8 cellular contexts compared by ENCODE assay signal in the genomic region with DNA sequence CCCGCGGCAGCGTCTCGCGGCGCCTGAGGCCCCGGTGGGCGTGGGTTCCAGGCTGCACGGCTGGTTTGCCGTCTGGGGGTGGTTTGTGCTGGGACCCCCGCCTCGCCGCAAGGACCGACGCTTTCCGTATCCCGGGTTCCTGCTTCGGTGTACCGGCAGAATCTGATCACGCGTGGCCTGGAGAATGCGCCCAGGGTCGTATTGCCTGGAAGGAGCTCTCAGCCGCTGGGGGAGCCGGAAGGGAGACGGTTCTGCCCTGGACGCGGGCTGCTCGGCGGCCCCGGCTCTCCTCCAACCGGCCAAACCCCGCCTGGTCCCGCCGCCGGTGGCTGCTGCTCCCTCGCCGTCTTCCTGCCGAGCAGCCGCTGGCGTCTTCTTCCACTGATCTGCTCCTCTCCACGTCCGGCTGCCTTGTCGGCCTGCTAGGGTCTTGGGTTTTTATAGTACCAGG. TPM values are rescaled to one million over a fixed set of nuclear protein-coding genes. Genes with fewer than 3 reads are reported as not detected.
DNase-seq lines count a peak whose midpoint lies in the region; ATAC-seq and TF ChIP-seq lines count a peak whose summit lies in the region.

No MANE protein-coding gene starts in this region.

- H3K36me3 ChIP-seq in brain microvascular endothelial cell (replicated peaks) (no peaks in the 10 kb centered on the region), left lung (no peaks in the 10 kb centered on the region)

- peaks cover 4% of the 10 kb centered on the region for H3K36me3 Mint-ChIP-seq in type B pancreatic cell

- DNase-seq in activated T-cell treated with anti-CD3 and anti-CD28 coated beads, Interleukin-2, amount 50 U/mL, for 1 hour: peak; percentile 39
- DNase-seq in activated T-cell treated with anti-CD3 and anti-CD28 coated beads for 4 hours (no peak), brain microvascular endothelial cell (no peak), left lung (peak in 1 of 2 donors; percentile 81), type B pancreatic cell (ENCODE audit: extremely low spot score, unreplicated experiment) (no peak), mucosa of gallbladder (ENCODE audit: low spot score) (no peak), occipital lobe (lab: John Stamatoyannopoulos, UW) (no peak)

- H3K4me1 ChIP-seq in left lung: peaks cover 0 to 16% of the 10 kb centered on the region in 2 donors

- H3K4me1 Mint-ChIP-seq in type B pancreatic cell (ENCODE audit: unreplicated experiment): peaks cover 8% of the 10 kb centered on the region

- intact Hi-C loops in left lung (cut with DNase I): no loop called here

- no peaks in the 10 kb centered on the region for H3K27me3 ChIP-seq in brain microvascular endothelial cell (replicated peaks)
- peaks cover 0 to 25% of the 10 kb centered on the region in 2 donors for H3K27me3 ChIP-seq in left lung

- peak overlapping the region; percentile 66 for H3K27ac Mint-ChIP-seq in type B pancreatic cell

- ATAC-seq in left lung (peak; percentile 59), HG03432 (IDR thresholded peaks at IDR 0.05; ENCODE audit: unreplicated experiment) (no peak)

- peaks cover 13% of the 10 kb centered on the region for H3K27me3 Mint-ChIP-seq in type B pancreatic cell

- in situ Hi-C loops in brain microvascular endothelial cell (cut with HindIII; ENCODE audit: low pct_ligation_motif_present, low sequenced_read_pairs): no loop called here

- H3K4me3 ChIP-seq in brain microvascular endothelial cell (ENCODE audit: low read depth, low read length): peak overlapping the region; percentile 45
- peak overlapping the region; percentile 30 to 44 for H3K4me3 ChIP-seq in left lung

- no peaks in the 10 kb centered on the region for H3K9me3 ChIP-seq in left lung

- TF ChIP-seq CTCF in brain microvascular endothelial cell (IDR thresholded peaks at IDR 0.05; ENCODE audit: low read depth, low read length, missing control alignments) (no peak), left lung (IDR thresholded peaks at IDR 0.05) (no peak), type B pancreatic cell (conservative IDR thresholded peaks at IDR 0.05) (no peak)

- H3K9me3 Mint-ChIP-seq in type B pancreatic cell: no peaks in the 10 kb centered on the region

- H3K27ac ChIP-seq in brain microvascular endothelial cell: no peak overlapping the region
- H3K27ac ChIP-seq in left lung: peak overlapping the region in 1 of 2 donors; percentile 50

- no peak overlapping the region for H3K4me3 Mint-ChIP-seq in type B pancreatic cell

RNA-seq across cellular contexts. Expression of a gene that starts 39.8 kb away (rescaled TPM):
- 1 to 10 TPM; 8.1 to 9.5 TPM for total RNA-seq in left lung
- total RNA-seq in type B pancreatic cell (ENCODE audit: low replicate concordance): 8.2 and 14.4 TPM in 2 replicates
- 13.2 TPM for total RNA-seq in mucosa of gallbladder
- total RNA-seq in occipital lobe: 17.3 TPM

RNA-seq across cellular contexts. Expression of a gene that starts 57.0 kb away (rescaled TPM):
- total RNA-seq in left lung (100 to 1,000 TPM; 171 to 283 TPM), type B pancreatic cell (ENCODE audit: low replicate concordance) (2.9 and 5.3 TPM in 2 replicates), mucosa of gallbladder (1.6 TPM), occipital lobe (not detected)

Comparison
In these comparisons a context has a peak if more than half of its experiments do, and no peak if none do; other contexts are left out.
1. RNA of a gene that starts 57.0 kb away (total RNA-seq): 171 to 283 TPM in left lung; 2.9 to 5.3 TPM in type B pancreatic cell, 1.6 TPM in mucosa of gallbladder (single experiment) and not detected in occipital lobe (single experiment); every median in the first group is over 10 times any median in the second.